In the genomic region with DNA sequence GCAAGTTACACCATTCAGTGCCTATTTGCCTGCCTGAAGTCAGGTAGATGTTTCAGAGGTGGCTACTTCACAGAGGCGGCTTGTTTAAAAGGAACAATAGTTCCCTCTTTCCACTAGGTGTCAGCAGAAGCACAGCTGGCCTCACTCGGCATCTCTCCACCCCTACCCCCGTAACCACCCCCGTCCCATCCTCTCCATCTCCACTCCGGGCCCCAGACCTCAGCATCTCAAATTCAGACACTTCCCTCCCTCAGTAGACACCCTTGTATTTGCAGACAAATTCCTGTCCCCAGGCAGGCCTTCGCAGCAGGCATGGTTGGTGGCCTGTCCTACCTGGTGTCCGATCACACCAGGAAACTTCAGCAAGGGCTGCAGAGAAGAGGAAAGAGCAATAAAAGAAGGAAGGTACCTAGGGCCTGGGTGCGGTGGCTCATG, we compare ENCODE assay signal across 8 cellular contexts. TPM values are rescaled to one million over a fixed set of nuclear protein-coding genes. Genes with fewer than 3 reads are reported as not detected.
A peak's percentile ranks its signal among the peaks of the same experiment; 100 is the strongest.
DNase-seq lines count a peak whose midpoint lies in the region; ATAC-seq and TF ChIP-seq lines count a peak whose summit lies in the region.

No MANE protein-coding gene starts in this region.

- intact Hi-C loops in left cardiac atrium (cut with DNase I) = loop anchor here (1.0 to 5.0 kb wide), 2 partner anchors 70 to 72 kb away; no protein-coding TSS in a partner anchor

- ATAC-seq in left cardiac atrium (peak; percentile 88 to 90), GM18519 (IDR thresholded peaks at IDR 0.05; ENCODE audit: low FRiP score, unreplicated experiment) (no peak)

- in situ Hi-C loops in SK-MEL-5 (cut with HindIII; ENCODE audit: low pct_unique_long_range_greater_than_20kb, low sequenced_read_pairs) = no loop called here

- no peak for TF ChIP-seq POLR2A in NB4 (IDR thresholded peaks at IDR 0.05; ENCODE audit: extremely low read depth, insufficient read length)

- H3K4me3 ChIP-seq in NB4 (ENCODE audit: low read depth, low read length) = no peak overlapping the region

- peak; percentile 38 for TF ChIP-seq CTCF in NB4 (IDR thresholded peaks at IDR 0.05; ENCODE audit: low read depth, low read length)

- peak; percentile 75 for DNase-seq in ELR (ENCODE audit: low read depth)
- peak; percentile 69 for DNase-seq in NB4 (ENCODE audit: low read depth)
- peak; percentile 72 for DNase-seq in SK-MEL-5 (ENCODE audit: low read depth, low spot score)
- peak; percentile 14 for DNase-seq in activated naive CD8-positive, alpha-beta T cell treated with anti-CD3 and anti-CD28 coated beads, Interleukin-2, amount 50 U/mL, for 16 hours (ENCODE audit: low read depth, low spot score)
- no peak for DNase-seq in left cardiac atrium
- DNase-seq in renal cortical epithelial cell (ENCODE audit: low read depth) = peak; percentile 47
- no peak for DNase-seq in foreskin melanocyte

RNA-seq across cellular contexts. Expression of gene DPP9, which starts 9.1 kb away (rescaled TPM):
- total RNA-seq in SK-MEL-5 (2014; rRNA removed; shearing (Covaris generic)) = 34.4 and 47.9 TPM in 2 replicates
- 135 and 137 TPM in 2 replicates for polyA plus RNA-seq in SK-MEL-5 (2015; cell fraction: cytosol; rRNA removed)
- 64.0 and 107 TPM in 2 replicates for polyA plus RNA-seq in SK-MEL-5 (2015; cell fraction: nucleus; rRNA removed)
- total RNA-seq in left cardiac atrium (10 to 100 TPM; 41.8 to 43.0 TPM), renal cortical epithelial cell (21.5 and 37.4 TPM in 2 replicates)

RNA-seq across cellular contexts. Expression of gene FEM1A, which starts 58.8 kb away (rescaled TPM):
- total RNA-seq in SK-MEL-5 (2014; rRNA removed; shearing (Covaris generic)) = 10.7 and 11.6 TPM in 2 replicates
- polyA plus RNA-seq in SK-MEL-5 (2015; cell fraction: cytosol; rRNA removed) = 15.3 and 21.1 TPM in 2 replicates
- 4.0 and 4.3 TPM in 2 replicates for polyA plus RNA-seq in SK-MEL-5 (2015; cell fraction: nucleus; rRNA removed)
- total RNA-seq in left cardiac atrium = 10 to 100 TPM; 24.1 to 25.0 TPM
- total RNA-seq in renal cortical epithelial cell = 13.0 and 14.8 TPM in 2 replicates

Comparison
In these comparisons a context has a peak if more than half of its experiments do, and no peak if none do; other contexts are left out.
1. DNase-seq: peak in ELR (single experiment), NB4 (single experiment), SK-MEL-5 (single experiment), activated naive CD8-positive, alpha-beta T cell treated with anti-CD3 and anti-CD28 coated beads, Interleukin-2, amount 50 U/mL, for 16 hours (single experiment) and renal cortical epithelial cell (single experiment); none in left cardiac atrium (single experiment) and foreskin melanocyte (single experiment).